ENCODE assay signal across 8 cellular contexts in genomic region chr1:148679050-148679786, GRCh38.
DNase-seq lines count a peak whose midpoint lies in the region; ATAC-seq, FAIRE-seq and TF ChIP-seq lines count a peak whose summit lies in the region.
"Not testable (repeated sequence)": the region's sequence is repeated elsewhere in the genome, so short reads cannot be mapped to it uniquely, and the experiment has no call there.

No MANE protein-coding gene starts in this region.

- H2AK5ac ChIP-seq in H9 (ENCODE audit: insufficient read length, low read length): not testable (repeated sequence)

- not testable (repeated sequence) for TF ChIP-seq CTCF in AG04449 (IDR thresholded peaks at IDR 0.05; ENCODE audit: insufficient read depth, low read length, missing control alignments); H9 (conservative IDR thresholded peaks at IDR 0.05); body of pancreas (IDR thresholded peaks at IDR 0.05); sigmoid colon (IDR thresholded peaks at IDR 0.05)

- not testable (repeated sequence) for H3K9ac ChIP-seq in H9 (ENCODE audit: extremely low read depth, insufficient read length, low read length)

- not testable (repeated sequence) for ATAC-seq in body of pancreas
- ATAC-seq in memory B cell (ENCODE audit: low read depth): peak; percentile 64

- intact Hi-C loops in body of pancreas (cut with DNase I); sigmoid colon (cut with DNase I): not testable (repeated sequence)

- H3K4me2 ChIP-seq in H9 (ENCODE audit: insufficient read depth, insufficient read length, low read length): not testable (repeated sequence)

- H2BK12ac ChIP-seq in H9 (ENCODE audit: insufficient read length, low read depth, low read length): not testable (repeated sequence)

- not testable (repeated sequence) for H3K79me2 ChIP-seq in H9 (ENCODE audit: insufficient read depth, low read length)

- H3K4me3 Mint-ChIP-seq in H9 (peak overlapping the region; percentile 69 to 77; a peak in 4 of 5 replicates), memory B cell (peak overlapping the region; percentile 72)
- peak overlapping the region; percentile 73 for H3K4me3 Mint-ChIP-seq in activated CD4-positive, alpha-beta memory T cell treated with anti-CD3 and anti-CD28 coated beads, Interleukin-2, amount 10 ng/mL, durations not matched to agents 7 days and 5 days

- H3K27ac Mint-ChIP-seq in H9; activated CD4-positive, alpha-beta memory T cell treated with anti-CD3 and anti-CD28 coated beads, Interleukin-2, amount 10 ng/mL, durations not matched to agents 7 days and 5 days; memory B cell: not testable (repeated sequence)

- not testable (repeated sequence) for TF ChIP-seq EP300 in sigmoid colon (IDR thresholded peaks at IDR 0.05)

- H3K4me3 ChIP-seq in AG04449 (ENCODE audit: low read depth, low read length) (peak overlapping the region; percentile 55), sigmoid colon (peak overlapping the region in 2 of 4 donors; percentile 48 to 59)
- H3K4me3 ChIP-seq in body of pancreas: not testable (repeated sequence)

- H3K18ac ChIP-seq in H9 (ENCODE audit: insufficient read length, low read depth, low read length): not testable (repeated sequence)

- not testable (repeated sequence) for H3K27ac ChIP-seq in H9 (ENCODE audit: insufficient read length, low read depth, low read length)
- H3K27ac ChIP-seq in body of pancreas: peak overlapping the region in 1 of 4 donors; percentile 40
- H3K27ac ChIP-seq in sigmoid colon: peak overlapping the region in 2 of 4 donors; percentile 72 to 83

- not testable (repeated sequence) for H3K23me2 ChIP-seq in H9 (ENCODE audit: insufficient read length, low read depth, low read length, poor library complexity, severe bottlenecking)

- not testable (repeated sequence) for H3T11ph ChIP-seq in H9 (ENCODE audit: low read length)

- H3K79me1 ChIP-seq in H9 (ENCODE audit: insufficient read depth, low read depth, low read length, poor library complexity, severe bottlenecking): not testable (repeated sequence)

- H3K9me3 ChIP-seq in H9 (ENCODE audit: control insufficient read depth, low read depth, low read length); body of pancreas; sigmoid colon: not testable (repeated sequence)

- H3K4me1 Mint-ChIP-seq in H9; activated CD4-positive, alpha-beta memory T cell treated with anti-CD3 and anti-CD28 coated beads, Interleukin-2, amount 10 ng/mL, durations not matched to agents 7 days and 5 days; memory B cell: not testable (repeated sequence)

- not testable (repeated sequence) for H3K4me1 ChIP-seq in H9 (ENCODE audit: insufficient read depth, low read length); body of pancreas; sigmoid colon

- H3K14ac ChIP-seq in H9 (ENCODE audit: insufficient read depth, low read length): not testable (repeated sequence)

- H2AFZ ChIP-seq in H9 (ENCODE audit: low read length): not testable (repeated sequence)

- not testable (repeated sequence) for H3K36me3 ChIP-seq in body of pancreas (replicated peaks in 1 of 2; ENCODE audit: insufficient read depth in 1 of 2, low read depth in 2 of 2); sigmoid colon

- not testable (repeated sequence) for H3K27me3 ChIP-seq in H9 (ENCODE audit: insufficient read depth, low read length); body of pancreas; sigmoid colon

- DNase-seq in AG04449 (ENCODE audit: low read depth, low spot score): not testable (repeated sequence)
- peak; percentile 40 for DNase-seq in H9
- peak; percentile 1 for DNase-seq in RCC 7860 (ENCODE audit: low spot score)
- peak; percentile 56 for DNase-seq in activated CD4-positive, alpha-beta memory T cell treated with anti-CD3 and anti-CD28 coated beads, Interleukin-2, amount 10 ng/mL, durations not matched to agents 7 days and 5 days
- peak in 2 of 4 donors; percentile 31 to 54 for DNase-seq in body of pancreas
- peak; percentile 26 for DNase-seq in foreskin melanocyte
- DNase-seq in memory B cell (ENCODE audit: low spot score in 2 of 2): peak; percentile 17 to 27
- DNase-seq in sigmoid colon: peak; percentile 75

- not testable (repeated sequence) for H2BK5ac ChIP-seq in H9 (ENCODE audit: insufficient read length, low read length)

- TF ChIP-seq POLR2A in body of pancreas (IDR thresholded peaks at IDR 0.05): peak in 2 of 3 donors; percentile 75 to 82
- not testable (repeated sequence) for TF ChIP-seq POLR2A in sigmoid colon (IDR thresholded peaks at IDR 0.05)

- not testable (repeated sequence) for H2BK20ac ChIP-seq in H9 (ENCODE audit: low read depth, low read length, poor library complexity, severe bottlenecking)

- not testable (repeated sequence) for H3K27me3 Mint-ChIP-seq in H9 (ENCODE audit: low read depth); activated CD4-positive, alpha-beta memory T cell treated with anti-CD3 and anti-CD28 coated beads, Interleukin-2, amount 10 ng/mL, durations not matched to agents 7 days and 5 days; memory B cell

- H3K4ac ChIP-seq in H9 (ENCODE audit: low read depth, low read length): not testable (repeated sequence)

- not testable (repeated sequence) for H4K20me1 ChIP-seq in H9 (ENCODE audit: control insufficient read depth, insufficient read depth, insufficient read length)

- H3K23ac ChIP-seq in H9 (ENCODE audit: insufficient read length, low read depth, low read length): not testable (repeated sequence)

- H3K56ac ChIP-seq in H9 (ENCODE audit: insufficient read length, low read depth, low read length): not testable (repeated sequence)

- H3K9me3 Mint-ChIP-seq in H9; activated CD4-positive, alpha-beta memory T cell treated with anti-CD3 and anti-CD28 coated beads, Interleukin-2, amount 10 ng/mL, durations not matched to agents 7 days and 5 days; memory B cell: not testable (repeated sequence)

- not testable (repeated sequence) for H3K36me3 Mint-ChIP-seq in H9 (ENCODE audit: insufficient read depth in 1 of 3, low read depth in 3 of 3); activated CD4-positive, alpha-beta memory T cell treated with anti-CD3 and anti-CD28 coated beads, Interleukin-2, amount 10 ng/mL, durations not matched to agents 7 days and 5 days (ENCODE audit: low read depth); memory B cell

- WGBS in H9 (ENCODE audit: extremely low coverage, insufficient read length, low lambda C conversion rate): no CpG with 5 or more reads among the region's 77 CpGs
- WGBS in body of pancreas, 2 donors: no CpG with 5 or more reads among the region's 77 CpGs
- WGBS in sigmoid colon, 2 donors: 0% methylated on average over 34 of the region's 77 CpGs

- POLR2A ChIA-PET in AG04449 (lab: Yijun Ruan, JAX); activated CD4-positive, alpha-beta memory T cell treated with anti-CD3 and anti-CD28 coated beads, Interleukin-2, amount 10 ng/mL, durations not matched to agents 7 days and 5 days (lab: Charles Lee): not testable (repeated sequence)

- not testable (repeated sequence) for FAIRE-seq in RCC 7860 (lab: Jason Lieb, UNC)

- not testable (repeated sequence) for H4K5ac ChIP-seq in H9 (ENCODE audit: insufficient read length, low read depth, low read length)

- not testable (repeated sequence) for H2BK15ac ChIP-seq in H9 (ENCODE audit: low read depth, low read length)

- not testable (repeated sequence) for H4K8ac ChIP-seq in H9 (replicated peaks; ENCODE audit: insufficient read length, low read depth, low read length)

- H4K91ac ChIP-seq in H9 (ENCODE audit: insufficient read length, low read depth, low read length): not testable (repeated sequence)

- CTCF ChIA-PET in AG04449 (lab: Yijun Ruan, JAX); activated CD4-positive, alpha-beta memory T cell treated with anti-CD3 and anti-CD28 coated beads, Interleukin-2, amount 10 ng/mL, durations not matched to agents 7 days and 5 days (lab: Charles Lee): not testable (repeated sequence)

- not testable (repeated sequence) for H2BK120ac ChIP-seq in H9 (ENCODE audit: low read depth, low read length, poor library complexity, severe bottlenecking)
